Comparison of ENCODE assay signal across 1 cellular context in genomic region chr16:51355871-51356270, GRCh38.
TF ChIP-seq lines count a peak whose summit lies in the region.

No MANE protein-coding gene starts in this region.

TF ChIP-seq in H1, 55 proteins besides CTCF, POLR2A, EP300 and RAD21 (continued from another document):
- TF ChIP-seq USF2 (IDR thresholded peaks at IDR 0.05; ENCODE audit: low read length) (no peak), RXRA (IDR thresholded peaks at IDR 0.05; ENCODE audit: insufficient read depth, low read depth, low read length) (no peak), KDM5A (IDR thresholded peaks at IDR 0.05; ENCODE audit: low read length) (no peak)
